1 cellular context compared by ENCODE assay signal in the genomic region with DNA sequence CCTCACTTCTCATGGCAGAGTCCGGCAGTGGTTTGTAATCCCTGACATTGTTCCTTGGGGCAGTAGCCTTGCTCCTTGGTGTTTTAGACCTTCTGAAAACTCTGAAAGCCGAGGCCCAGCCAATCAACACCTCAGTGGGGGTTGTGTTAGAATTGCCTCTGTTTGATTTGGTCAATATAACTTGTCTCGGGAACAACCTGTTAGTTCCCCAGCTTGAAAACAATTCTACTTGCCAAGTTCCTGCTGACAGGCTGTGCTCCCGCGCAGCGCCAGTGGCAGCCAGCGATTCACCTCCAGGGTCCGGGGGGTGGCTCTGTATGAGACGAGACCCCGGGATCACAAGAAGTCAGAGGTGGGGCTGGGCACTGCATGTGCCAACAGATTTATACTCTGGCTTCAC.
TF ChIP-seq lines count a peak whose summit lies in the region.

No MANE protein-coding gene starts in this region.

TF ChIP-seq in HepG2, 621 proteins besides CTCF, POLR2A, EP300 and RAD21 (continued from another document):
- TF ChIP-seq AFF4 (CRISPR knock-in tag; IDR thresholded peaks at IDR 0.05) = no peak
- no peak for TF ChIP-seq KDM5A (IDR thresholded peaks at IDR 0.05; ENCODE audit: borderline replicate concordance, low read length)
- no peak for TF ChIP-seq NPAS2 (CRISPR knock-in tag; IDR thresholded peaks at IDR 0.05; ENCODE audit: borderline replicate concordance)
- TF ChIP-seq, protein P1, sequence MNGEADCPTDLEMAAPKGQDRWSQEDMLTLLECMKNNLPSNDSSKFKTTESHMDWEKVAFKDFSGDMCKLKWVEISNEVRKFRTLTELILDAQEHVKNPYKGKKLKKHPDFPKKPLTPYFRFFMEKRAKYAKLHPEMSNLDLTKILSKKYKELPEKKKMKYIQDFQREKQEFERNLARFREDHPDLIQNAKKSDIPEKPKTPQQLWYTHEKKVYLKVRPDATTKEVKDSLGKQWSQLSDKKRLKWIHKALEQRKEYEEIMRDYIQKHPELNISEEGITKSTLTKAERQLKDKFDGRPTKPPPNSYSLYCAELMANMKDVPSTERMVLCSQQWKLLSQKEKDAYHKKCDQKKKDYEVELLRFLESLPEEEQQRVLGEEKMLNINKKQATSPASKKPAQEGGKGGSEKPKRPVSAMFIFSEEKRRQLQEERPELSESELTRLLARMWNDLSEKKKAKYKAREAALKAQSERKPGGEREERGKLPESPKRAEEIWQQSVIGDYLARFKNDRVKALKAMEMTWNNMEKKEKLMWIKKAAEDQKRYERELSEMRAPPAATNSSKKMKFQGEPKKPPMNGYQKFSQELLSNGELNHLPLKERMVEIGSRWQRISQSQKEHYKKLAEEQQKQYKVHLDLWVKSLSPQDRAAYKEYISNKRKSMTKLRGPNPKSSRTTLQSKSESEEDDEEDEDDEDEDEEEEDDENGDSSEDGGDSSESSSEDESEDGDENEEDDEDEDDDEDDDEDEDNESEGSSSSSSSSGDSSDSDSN (CRISPR knock-in tag; IDR thresholded peaks at IDR 0.05) = no peak
- no peak for TF ChIP-seq PTBP1 (IDR thresholded peaks at IDR 0.05; ENCODE audit: low read depth, low read length, poor library complexity, severe bottlenecking)
